Comparison of ENCODE assay signal across 16 cellular contexts in the genomic region with DNA sequence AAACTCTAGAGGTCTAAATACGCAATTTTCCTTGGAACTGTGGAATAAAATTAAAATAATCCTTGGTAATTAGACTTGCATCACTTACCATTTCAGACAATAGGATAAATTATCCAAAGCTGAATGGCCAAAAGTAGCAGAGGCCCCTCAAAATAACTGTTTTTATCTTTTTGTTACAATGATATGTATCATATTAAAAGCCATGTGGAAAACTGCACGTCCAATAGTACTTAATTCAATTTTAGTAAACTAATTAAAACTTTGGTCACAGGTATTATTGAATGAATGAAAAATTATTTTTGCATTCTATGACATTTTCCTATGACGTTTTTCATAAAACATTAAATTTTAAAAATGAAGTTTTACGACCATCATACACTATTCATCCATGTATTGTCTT.
"Had no signal": no experiment of that assay in that cellular context is flagged by ENCODE, and none has a peak within 500 bp of the region (broad histone marks: within the 10 kb centered on the region; RNA-seq: fewer than 3 reads in every experiment).

No MANE protein-coding gene starts in this region.

- H3K4me1 Mint-ChIP-seq: naive B cell, nephron progenitor cell had no signal

- H3K27me3 ChIP-seq: esophagus squamous epithelium, neutrophil, sigmoid colon, suprapubic skin, tibial artery, upper lobe of right lung, vagina had no signal

- H3K4me3 ChIP-seq: esophagus squamous epithelium, sigmoid colon, skin epidermis, suprapubic skin, tibial artery, upper lobe of right lung, vagina had no signal

- H3K9me3 ChIP-seq: esophagus squamous epithelium, neutrophil, sigmoid colon, suprapubic skin, tibial artery, upper lobe of right lung, vagina had no signal

- H3K4me3 Mint-ChIP-seq: effector memory CD8-positive, alpha-beta T cell; naive B cell; nephron progenitor cell had no signal

- DNase-seq: effector memory CD8-positive, alpha-beta T cell; esophagus squamous epithelium; foreskin fibroblast; mesendoderm; naive B cell; nephron progenitor cell; posterior cingulate gyrus; sigmoid colon; stimulated activated CD4-positive, alpha-beta T cell treated with anti-CD3 and anti-CD28 coated beads, Interleukin-12 subunit alpha, Interleukin-12 subunit beta, amount 100 ng/mL, for 4 hours; stimulated activated naive CD4-positive, alpha-beta T cell treated with Interleukin-2 at 50 U/mL for 16 hours; tibial artery; upper lobe of right lung had no signal

- H3K27me3 Mint-ChIP-seq: effector memory CD8-positive, alpha-beta T cell; naive B cell had no signal

- H3K4me1 ChIP-seq: suprapubic skin, tibial artery, upper lobe of right lung, vagina had no signal

- ATAC-seq: effector memory CD8-positive, alpha-beta T cell; upper lobe of right lung had no signal

- H3K27ac Mint-ChIP-seq: nephron progenitor cell had no signal

- H3K27ac ChIP-seq: esophagus squamous epithelium, neutrophil, skin epidermis, suprapubic skin, tibial artery, upper lobe of right lung, vagina had no signal

- H3K9me3 Mint-ChIP-seq: effector memory CD8-positive, alpha-beta T cell; naive B cell; nephron progenitor cell had no signal
